3 cellular contexts compared by ENCODE assay signal in genomic region chr3:89289791-89290190, GRCh38.
"Had no signal": no experiment of that assay in that cellular context is flagged by ENCODE, and none has a peak within 500 bp of the region (broad histone marks: within the 10 kb centered on the region; RNA-seq: fewer than 3 reads in every experiment).

No MANE protein-coding gene starts in this region.

- DNase-seq: GDM1, GF-D8 had no signal

- H3K4me3 ChIP-seq: GM12878 had no signal
